Comparison of ENCODE assay signal across 1 cellular context in the genomic region with DNA sequence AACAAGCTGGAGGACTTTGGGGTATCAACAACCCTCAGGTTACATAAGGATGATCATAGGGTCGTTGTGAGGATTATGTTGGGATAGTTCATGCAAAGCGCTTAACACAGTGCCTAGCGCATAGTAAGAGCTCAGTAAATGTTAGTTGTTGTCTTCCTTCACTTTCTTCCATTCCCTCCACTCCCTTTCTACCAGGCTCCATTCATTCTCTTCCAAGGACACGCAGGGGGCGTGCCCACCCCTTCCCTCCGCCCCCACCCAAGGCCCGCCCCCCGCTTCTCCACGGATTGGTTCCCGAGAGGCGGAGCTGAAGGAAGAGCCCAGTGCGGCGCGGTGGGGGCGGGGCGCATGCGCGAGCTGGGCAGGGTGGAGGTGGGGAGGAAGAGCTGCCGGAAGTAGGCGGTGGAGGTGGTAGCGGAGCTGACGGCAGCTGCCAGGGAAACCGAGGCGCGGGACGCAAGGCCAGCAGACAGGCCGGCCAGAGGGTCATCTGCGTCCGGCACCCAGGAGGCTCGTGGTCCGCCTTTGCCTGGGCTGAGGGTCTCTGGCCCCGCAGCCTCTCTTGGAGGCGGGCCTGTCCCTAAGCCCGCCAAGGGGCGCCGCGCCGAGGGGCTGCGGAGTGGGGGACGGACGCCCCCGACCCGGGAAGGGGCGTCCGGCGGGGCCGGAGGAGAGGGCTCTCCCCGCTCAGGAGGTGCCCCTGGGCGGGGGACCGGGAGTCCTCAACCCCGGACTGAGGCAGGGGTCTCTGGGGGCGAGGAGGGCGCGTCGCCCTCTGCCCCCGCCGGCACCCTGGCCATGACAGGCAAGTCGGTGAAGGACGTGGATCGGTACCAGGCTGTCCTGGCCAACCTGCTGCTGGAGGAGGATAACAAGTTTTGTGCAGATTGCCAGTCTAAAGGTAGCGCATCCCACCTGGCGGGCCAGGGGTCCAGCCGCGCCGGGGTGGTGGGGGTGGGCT.
TF ChIP-seq lines count a peak whose summit lies in the region.

A gene (plus strand): TSS at position 405 of the 961 bp plus-strand sequence. CDS start 394 bp downstream, at position 799.

TF ChIP-seq in HEK293, 187 proteins besides CTCF, POLR2A, EP300 and RAD21 (continued from another document and continues in another):
- TF ChIP-seq, protein P1, sequence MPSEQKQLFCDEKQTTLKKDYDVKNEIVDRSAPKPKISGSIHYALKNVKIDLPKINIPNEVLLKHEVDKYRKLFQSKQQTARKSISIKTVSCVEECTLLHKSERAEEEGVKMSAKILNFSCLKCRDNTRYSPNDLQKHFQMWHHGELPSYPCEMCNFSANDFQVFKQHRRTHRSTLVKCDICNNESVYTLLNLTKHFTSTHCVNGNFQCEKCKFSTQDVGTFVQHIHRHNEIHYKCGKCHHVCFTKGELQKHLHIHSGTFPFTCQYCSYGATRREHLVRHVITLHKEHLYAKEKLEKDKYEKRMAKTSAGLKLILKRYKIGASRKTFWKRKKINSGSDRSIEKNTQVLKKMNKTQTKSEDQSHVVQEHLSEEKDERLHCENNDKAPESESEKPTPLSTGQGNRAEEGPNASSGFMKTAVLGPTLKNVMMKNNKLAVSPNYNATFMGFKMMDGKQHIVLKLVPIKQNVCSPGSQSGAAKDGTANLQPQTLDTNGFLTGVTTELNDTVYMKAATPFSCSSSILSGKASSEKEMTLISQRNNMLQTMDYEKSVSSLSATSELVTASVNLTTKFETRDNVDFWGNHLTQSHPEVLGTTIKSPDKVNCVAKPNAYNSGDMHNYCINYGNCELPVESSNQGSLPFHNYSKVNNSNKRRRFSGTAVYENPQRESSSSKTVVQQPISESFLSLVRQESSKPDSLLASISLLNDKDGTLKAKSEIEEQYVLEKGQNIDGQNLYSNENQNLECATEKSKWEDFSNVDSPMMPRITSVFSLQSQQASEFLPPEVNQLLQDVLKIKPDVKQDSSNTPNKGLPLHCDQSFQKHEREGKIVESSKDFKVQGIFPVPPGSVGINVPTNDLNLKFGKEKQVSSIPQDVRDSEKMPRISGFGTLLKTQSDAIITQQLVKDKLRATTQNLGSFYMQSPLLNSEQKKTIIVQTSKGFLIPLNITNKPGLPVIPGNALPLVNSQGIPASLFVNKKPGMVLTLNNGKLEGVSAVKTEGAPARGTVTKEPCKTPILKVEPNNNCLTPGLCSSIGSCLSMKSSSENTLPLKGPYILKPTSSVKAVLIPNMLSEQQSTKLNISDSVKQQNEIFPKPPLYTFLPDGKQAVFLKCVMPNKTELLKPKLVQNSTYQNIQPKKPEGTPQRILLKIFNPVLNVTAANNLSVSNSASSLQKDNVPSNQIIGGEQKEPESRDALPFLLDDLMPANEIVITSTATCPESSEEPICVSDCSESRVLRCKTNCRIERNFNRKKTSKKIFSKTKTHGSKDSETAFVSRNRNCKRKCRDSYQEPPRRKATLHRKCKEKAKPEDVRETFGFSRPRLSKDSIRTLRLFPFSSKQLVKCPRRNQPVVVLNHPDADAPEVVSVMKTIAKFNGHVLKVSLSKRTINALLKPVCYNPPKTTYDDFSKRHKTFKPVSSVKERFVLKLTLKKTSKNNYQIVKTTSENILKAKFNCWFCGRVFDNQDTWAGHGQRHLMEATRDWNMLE (tag by site-specific recombination; conservative IDR thresholded peaks at IDR 0.05; ENCODE audit: low read depth), result no peak
- TF ChIP-seq ZNF626 (tag by site-specific recombination; IDR thresholded peaks at IDR 0.05) (no peak), ZBTB8A (tag by site-specific recombination; IDR thresholded peaks at IDR 0.05) (peak; percentile 97), SCRT1 (tag by site-specific recombination; IDR thresholded peaks at IDR 0.05; ENCODE audit: borderline replicate concordance) (no peak), ZNF660 (tag by site-specific recombination; IDR thresholded peaks at IDR 0.05) (no peak), KLF9 (tag by site-specific recombination; IDR thresholded peaks at IDR 0.05; ENCODE audit: low read depth) (peak; percentile 88), KLF16 (tag by site-specific recombination; IDR thresholded peaks at IDR 0.05) (no peak; the same call in 1 of the 2 replicates), ZNF335 (tag by site-specific recombination; conservative IDR thresholded peaks at IDR 0.05) (no peak; the same call in 1 of the 2 replicates), ZNF792 (tag by site-specific recombination; IDR thresholded peaks at IDR 0.05) (no peak), ZXDB (tag by site-specific recombination; IDR thresholded peaks at IDR 0.05) (no peak), ZNF558 (tag by site-specific recombination; IDR thresholded peaks at IDR 0.05) (0 out of 2 replicates have a peak, but pooled peaks have one; percentile 26), ZNF561 (tag by site-specific recombination; IDR thresholded peaks at IDR 0.05; ENCODE audit: borderline replicate concordance) (peak; percentile 19), KLF8 (tag by site-specific recombination; IDR thresholded peaks at IDR 0.05) (peak; percentile 47), RBAK (tag by site-specific recombination; IDR thresholded peaks at IDR 0.05) (no peak), ZNF341 (tag by site-specific recombination; IDR thresholded peaks at IDR 0.05; ENCODE audit: low read depth) (peak; percentile 97), ZNF555 (tag by site-specific recombination; conservative IDR thresholded peaks at IDR 0.05) (no peak), ZNF155 (tag by site-specific recombination; IDR thresholded peaks at IDR 0.05) (no peak), ZNF426 (tag by site-specific recombination; IDR thresholded peaks at IDR 0.05) (no peak), ZNF416 (tag by site-specific recombination; IDR thresholded peaks at IDR 0.05) (no peak), ZNF521 (tag by site-specific recombination; IDR thresholded peaks at IDR 0.05) (no peak), ZBTB7A (tag by site-specific recombination; IDR thresholded peaks at IDR 0.05; ENCODE audit: low read depth) (peak; percentile 74; the same call in 1 of the 2 replicates), GFI1B (tag by site-specific recombination; IDR thresholded peaks at IDR 0.05) (no peak), EGR2 (tag by site-specific recombination; IDR thresholded peaks at IDR 0.05; ENCODE audit: low read depth) (peak; percentile 60), ZNF701 (tag by site-specific recombination; IDR thresholded peaks at IDR 0.05) (no peak), SP7 (tag by site-specific recombination; IDR thresholded peaks at IDR 0.05) (peak; percentile 23), HOXC10 (CRISPR knock-in tag; IDR thresholded peaks at IDR 0.05) (0 out of 2 replicates have a peak, but pooled peaks have one; percentile 23)
- TF ChIP-seq, protein P2, sequence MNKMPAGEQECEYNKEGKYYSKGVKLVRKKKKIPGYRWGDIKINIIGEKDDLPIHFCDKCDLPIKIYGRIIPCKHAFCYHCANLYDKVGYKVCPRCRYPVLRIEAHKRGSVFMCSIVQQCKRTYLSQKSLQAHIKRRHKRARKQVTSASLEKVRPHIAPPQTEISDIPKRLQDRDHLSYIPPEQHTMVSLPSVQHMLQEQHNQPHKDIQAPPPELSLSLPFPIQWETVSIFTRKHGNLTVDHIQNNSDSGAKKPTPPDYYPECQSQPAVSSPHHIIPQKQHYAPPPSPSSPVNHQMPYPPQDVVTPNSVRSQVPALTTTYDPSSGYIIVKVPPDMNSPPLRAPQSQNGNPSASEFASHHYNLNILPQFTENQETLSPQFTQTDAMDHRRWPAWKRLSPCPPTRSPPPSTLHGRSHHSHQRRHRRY (tag by site-specific recombination; IDR thresholded peaks at IDR 0.05), result no peak
- TF ChIP-seq, protein P3, sequence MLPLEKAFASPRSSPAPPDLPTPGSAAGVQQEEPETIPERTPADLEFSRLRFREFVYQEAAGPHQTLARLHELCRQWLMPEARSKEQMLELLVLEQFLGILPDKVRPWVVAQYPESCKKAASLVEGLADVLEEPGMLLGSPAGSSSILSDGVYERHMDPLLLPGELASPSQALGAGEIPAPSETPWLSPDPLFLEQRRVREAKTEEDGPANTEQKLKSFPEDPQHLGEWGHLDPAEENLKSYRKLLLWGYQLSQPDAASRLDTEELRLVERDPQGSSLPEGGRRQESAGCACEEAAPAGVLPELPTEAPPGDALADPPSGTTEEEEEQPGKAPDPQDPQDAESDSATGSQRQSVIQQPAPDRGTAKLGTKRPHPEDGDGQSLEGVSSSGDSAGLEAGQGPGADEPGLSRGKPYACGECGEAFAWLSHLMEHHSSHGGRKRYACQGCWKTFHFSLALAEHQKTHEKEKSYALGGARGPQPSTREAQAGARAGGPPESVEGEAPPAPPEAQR (tag by site-specific recombination; IDR thresholded peaks at IDR 0.05), result no peak
- TF ChIP-seq, protein P4, sequence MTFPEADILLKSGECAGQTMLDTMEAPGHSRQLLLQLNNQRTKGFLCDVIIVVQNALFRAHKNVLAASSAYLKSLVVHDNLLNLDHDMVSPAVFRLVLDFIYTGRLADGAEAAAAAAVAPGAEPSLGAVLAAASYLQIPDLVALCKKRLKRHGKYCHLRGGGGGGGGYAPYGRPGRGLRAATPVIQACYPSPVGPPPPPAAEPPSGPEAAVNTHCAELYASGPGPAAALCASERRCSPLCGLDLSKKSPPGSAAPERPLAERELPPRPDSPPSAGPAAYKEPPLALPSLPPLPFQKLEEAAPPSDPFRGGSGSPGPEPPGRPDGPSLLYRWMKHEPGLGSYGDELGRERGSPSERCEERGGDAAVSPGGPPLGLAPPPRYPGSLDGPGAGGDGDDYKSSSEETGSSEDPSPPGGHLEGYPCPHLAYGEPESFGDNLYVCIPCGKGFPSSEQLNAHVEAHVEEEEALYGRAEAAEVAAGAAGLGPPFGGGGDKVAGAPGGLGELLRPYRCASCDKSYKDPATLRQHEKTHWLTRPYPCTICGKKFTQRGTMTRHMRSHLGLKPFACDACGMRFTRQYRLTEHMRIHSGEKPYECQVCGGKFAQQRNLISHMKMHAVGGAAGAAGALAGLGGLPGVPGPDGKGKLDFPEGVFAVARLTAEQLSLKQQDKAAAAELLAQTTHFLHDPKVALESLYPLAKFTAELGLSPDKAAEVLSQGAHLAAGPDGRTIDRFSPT (tag by site-specific recombination; IDR thresholded peaks at IDR 0.05), result no peak
- TF ChIP-seq, protein P5, sequence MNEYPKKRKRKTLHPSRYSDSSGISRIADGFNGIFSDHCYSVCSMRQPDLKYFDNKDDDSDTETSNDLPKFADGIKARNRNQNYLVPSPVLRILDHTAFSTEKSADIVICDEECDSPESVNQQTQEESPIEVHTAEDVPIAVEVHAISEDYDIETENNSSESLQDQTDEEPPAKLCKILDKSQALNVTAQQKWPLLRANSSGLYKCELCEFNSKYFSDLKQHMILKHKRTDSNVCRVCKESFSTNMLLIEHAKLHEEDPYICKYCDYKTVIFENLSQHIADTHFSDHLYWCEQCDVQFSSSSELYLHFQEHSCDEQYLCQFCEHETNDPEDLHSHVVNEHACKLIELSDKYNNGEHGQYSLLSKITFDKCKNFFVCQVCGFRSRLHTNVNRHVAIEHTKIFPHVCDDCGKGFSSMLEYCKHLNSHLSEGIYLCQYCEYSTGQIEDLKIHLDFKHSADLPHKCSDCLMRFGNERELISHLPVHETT (tag by site-specific recombination; IDR thresholded peaks at IDR 0.05), result no peak
- TF ChIP-seq, protein P6, sequence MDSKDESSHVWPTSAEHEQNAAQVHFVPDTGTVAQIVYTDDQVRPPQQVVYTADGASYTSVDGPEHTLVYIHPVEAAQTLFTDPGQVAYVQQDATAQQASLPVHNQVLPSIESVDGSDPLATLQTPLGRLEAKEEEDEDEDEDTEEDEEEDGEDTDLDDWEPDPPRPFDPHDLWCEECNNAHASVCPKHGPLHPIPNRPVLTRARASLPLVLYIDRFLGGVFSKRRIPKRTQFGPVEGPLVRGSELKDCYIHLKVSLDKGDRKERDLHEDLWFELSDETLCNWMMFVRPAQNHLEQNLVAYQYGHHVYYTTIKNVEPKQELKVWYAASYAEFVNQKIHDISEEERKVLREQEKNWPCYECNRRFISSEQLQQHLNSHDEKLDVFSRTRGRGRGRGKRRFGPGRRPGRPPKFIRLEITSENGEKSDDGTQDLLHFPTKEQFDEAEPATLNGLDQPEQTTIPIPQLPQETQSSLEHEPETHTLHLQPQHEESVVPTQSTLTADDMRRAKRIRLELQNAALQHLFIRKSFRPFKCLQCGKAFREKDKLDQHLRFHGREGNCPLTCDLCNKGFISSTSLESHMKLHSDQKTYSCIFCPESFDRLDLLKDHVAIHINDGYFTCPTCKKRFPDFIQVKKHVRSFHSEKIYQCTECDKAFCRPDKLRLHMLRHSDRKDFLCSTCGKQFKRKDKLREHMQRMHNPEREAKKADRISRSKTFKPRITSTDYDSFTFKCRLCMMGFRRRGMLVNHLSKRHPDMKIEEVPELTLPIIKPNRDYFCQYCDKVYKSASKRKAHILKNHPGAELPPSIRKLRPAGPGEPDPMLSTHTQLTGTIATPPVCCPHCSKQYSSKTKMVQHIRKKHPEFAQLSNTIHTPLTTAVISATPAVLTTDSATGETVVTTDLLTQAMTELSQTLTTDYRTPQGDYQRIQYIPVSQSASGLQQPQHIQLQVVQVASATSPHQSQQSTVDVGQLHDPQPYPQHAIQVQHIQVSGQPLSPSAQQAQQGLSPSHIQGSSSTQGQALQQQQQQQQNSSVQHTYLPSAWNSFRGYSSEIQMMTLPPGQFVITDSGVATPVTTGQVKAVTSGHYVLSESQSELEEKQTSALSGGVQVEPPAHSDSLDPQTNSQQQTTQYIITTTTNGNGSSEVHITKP (tag by site-specific recombination; IDR thresholded peaks at IDR 0.05), result 0 out of 2 replicates have a peak, but pooled peaks have one; percentile 18
- TF ChIP-seq, protein P7, sequence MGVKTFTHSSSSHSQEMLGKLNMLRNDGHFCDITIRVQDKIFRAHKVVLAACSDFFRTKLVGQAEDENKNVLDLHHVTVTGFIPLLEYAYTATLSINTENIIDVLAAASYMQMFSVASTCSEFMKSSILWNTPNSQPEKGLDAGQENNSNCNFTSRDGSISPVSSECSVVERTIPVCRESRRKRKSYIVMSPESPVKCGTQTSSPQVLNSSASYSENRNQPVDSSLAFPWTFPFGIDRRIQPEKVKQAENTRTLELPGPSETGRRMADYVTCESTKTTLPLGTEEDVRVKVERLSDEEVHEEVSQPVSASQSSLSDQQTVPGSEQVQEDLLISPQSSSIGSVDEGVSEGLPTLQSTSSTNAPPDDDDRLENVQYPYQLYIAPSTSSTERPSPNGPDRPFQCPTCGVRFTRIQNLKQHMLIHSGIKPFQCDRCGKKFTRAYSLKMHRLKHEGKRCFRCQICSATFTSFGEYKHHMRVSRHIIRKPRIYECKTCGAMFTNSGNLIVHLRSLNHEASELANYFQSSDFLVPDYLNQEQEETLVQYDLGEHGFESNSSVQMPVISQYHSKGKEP (tag by site-specific recombination; IDR thresholded peaks at IDR 0.05), result no peak
- TF ChIP-seq, protein P8, sequence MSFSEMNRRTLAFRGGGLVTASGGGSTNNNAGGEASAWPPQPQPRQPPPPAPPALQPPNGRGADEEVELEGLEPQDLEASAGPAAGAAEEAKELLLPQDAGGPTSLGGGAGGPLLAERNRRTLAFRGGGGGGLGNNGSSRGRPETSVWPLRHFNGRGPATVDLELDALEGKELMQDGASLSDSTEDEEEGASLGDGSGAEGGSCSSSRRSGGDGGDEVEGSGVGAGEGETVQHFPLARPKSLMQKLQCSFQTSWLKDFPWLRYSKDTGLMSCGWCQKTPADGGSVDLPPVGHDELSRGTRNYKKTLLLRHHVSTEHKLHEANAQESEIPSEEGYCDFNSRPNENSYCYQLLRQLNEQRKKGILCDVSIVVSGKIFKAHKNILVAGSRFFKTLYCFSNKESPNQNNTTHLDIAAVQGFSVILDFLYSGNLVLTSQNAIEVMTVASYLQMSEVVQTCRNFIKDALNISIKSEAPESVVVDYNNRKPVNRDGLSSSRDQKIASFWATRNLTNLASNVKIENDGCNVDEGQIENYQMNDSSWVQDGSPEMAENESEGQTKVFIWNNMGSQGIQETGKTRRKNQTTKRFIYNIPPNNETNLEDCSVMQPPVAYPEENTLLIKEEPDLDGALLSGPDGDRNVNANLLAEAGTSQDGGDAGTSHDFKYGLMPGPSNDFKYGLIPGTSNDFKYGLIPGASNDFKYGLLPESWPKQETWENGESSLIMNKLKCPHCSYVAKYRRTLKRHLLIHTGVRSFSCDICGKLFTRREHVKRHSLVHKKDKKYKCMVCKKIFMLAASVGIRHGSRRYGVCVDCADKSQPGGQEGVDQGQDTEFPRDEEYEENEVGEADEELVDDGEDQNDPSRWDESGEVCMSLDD (tag by site-specific recombination; IDR thresholded peaks at IDR 0.05), result peak; percentile 58; the same call in 1 of the 2 replicates
